ENCODE assay signal across 26 cellular contexts in genomic region chr6:164087870-164088269, GRCh38.
"Had no signal": no experiment of that assay in that cellular context is flagged by ENCODE, and none has a peak within 500 bp of the region (broad histone marks: within the 10 kb centered on the region; RNA-seq: fewer than 3 reads in every experiment).

No MANE protein-coding gene starts in this region.

- H3K36me3 Mint-ChIP-seq: mesothelial cell of epicardium, naive B cell had no signal

- H3K4me3 ChIP-seq: coronary artery, dorsolateral prefrontal cortex, esophagus squamous epithelium, gastroesophageal sphincter, heart left ventricle, hepatocyte, left ventricle myocardium inferior, lower lobe of right lung, mucosa of descending colon had no signal

- H3K27ac Mint-ChIP-seq: mesothelial cell of epicardium had no signal

- H3K27me3 ChIP-seq: esophagus squamous epithelium, gastroesophageal sphincter, heart left ventricle, hepatocyte had no signal

- FAIRE-seq: colon had no signal

- H3K9me3 ChIP-seq: esophagus squamous epithelium, gastroesophageal sphincter, heart left ventricle, left ventricle myocardium inferior, lower lobe of right lung had no signal

- H3K4me1 Mint-ChIP-seq: mesothelial cell of epicardium had no signal

- H2AFZ ChIP-seq: hepatocyte had no signal

- H3K4me1 ChIP-seq: esophagus squamous epithelium, gastroesophageal sphincter, lower lobe of right lung had no signal

- H3K4me2 ChIP-seq: hepatocyte had no signal

- ATAC-seq: esophagus mucosa, gastroesophageal sphincter, heart left ventricle, left colon, left lobe of liver, lower lobe of right lung, mucosa of descending colon had no signal

- H3K27ac ChIP-seq: coronary artery, epithelial cell of prostate, esophagus squamous epithelium, gastroesophageal sphincter, heart left ventricle, hepatocyte, left ventricle myocardium inferior, lower lobe of right lung had no signal

- H3K4me3 Mint-ChIP-seq: mesothelial cell of epicardium, naive B cell had no signal

- H3K36me3 ChIP-seq: esophagus squamous epithelium, gastroesophageal sphincter, heart left ventricle, left ventricle myocardium inferior, lower lobe of right lung had no signal

- DNase-seq: dermis blood vessel endothelial cell; dorsolateral prefrontal cortex; effector CD4-positive, alpha-beta T cell; effector memory CD4-positive, alpha-beta T cell; erythroblast; esophagus squamous epithelium; foreskin fibroblast; heart left ventricle; hypothalamus; islet precursor cell; kidney; kidney glomerular epithelial cell; left colon; left ventricle myocardium inferior; lower lobe of right lung; mesenchymal stem cell; mucosa of descending colon; naive B cell had no signal

- H3K79me2 ChIP-seq: hepatocyte had no signal
